In genomic region chr12:128791395-128792322, GRCh38 we compare ENCODE assay signal across 1 cellular context.
TF ChIP-seq lines count a peak whose summit lies in the region.

No MANE protein-coding gene starts in this region.

TF ChIP-seq in SK-N-SH, 30 proteins besides CTCF, POLR2A, EP300 and RAD21 (continued from another document):
- no peak for TF ChIP-seq RCOR1 (IDR thresholded peaks at IDR 0.05; ENCODE audit: low read length)
- TF ChIP-seq SIN3A (IDR thresholded peaks at IDR 0.05; ENCODE audit: borderline replicate concordance, low read depth, low read length) = no peak
- TF ChIP-seq REST (IDR thresholded peaks at IDR 0.05; ENCODE audit: low read depth, low read length) = no peak
- TF ChIP-seq TAF1 (IDR thresholded peaks at IDR 0.05; ENCODE audit: borderline replicate concordance, low read depth, low read length) = no peak
- TF ChIP-seq GABPA (IDR thresholded peaks at IDR 0.05; ENCODE audit: low read depth) = no peak
- TF ChIP-seq MEF2A (IDR thresholded peaks at IDR 0.05; ENCODE audit: borderline replicate concordance, low read depth) = no peak
- TF ChIP-seq SMC3 (IDR thresholded peaks at IDR 0.05; ENCODE audit: low read depth, low read length) = no peak
TF ChIP-seq in SK-N-SH: peak in this region for 0.
